In genomic region chr3:53890726-53891499, GRCh38 we compare ENCODE assay signal across 1 cellular context.
TF ChIP-seq lines count a peak whose summit lies in the region.

No MANE protein-coding gene starts in this region.

TF ChIP-seq in GM23338, 12 proteins besides CTCF, POLR2A, EP300 and RAD21 (continued from another document):
- TF ChIP-seq, protein P1, sequence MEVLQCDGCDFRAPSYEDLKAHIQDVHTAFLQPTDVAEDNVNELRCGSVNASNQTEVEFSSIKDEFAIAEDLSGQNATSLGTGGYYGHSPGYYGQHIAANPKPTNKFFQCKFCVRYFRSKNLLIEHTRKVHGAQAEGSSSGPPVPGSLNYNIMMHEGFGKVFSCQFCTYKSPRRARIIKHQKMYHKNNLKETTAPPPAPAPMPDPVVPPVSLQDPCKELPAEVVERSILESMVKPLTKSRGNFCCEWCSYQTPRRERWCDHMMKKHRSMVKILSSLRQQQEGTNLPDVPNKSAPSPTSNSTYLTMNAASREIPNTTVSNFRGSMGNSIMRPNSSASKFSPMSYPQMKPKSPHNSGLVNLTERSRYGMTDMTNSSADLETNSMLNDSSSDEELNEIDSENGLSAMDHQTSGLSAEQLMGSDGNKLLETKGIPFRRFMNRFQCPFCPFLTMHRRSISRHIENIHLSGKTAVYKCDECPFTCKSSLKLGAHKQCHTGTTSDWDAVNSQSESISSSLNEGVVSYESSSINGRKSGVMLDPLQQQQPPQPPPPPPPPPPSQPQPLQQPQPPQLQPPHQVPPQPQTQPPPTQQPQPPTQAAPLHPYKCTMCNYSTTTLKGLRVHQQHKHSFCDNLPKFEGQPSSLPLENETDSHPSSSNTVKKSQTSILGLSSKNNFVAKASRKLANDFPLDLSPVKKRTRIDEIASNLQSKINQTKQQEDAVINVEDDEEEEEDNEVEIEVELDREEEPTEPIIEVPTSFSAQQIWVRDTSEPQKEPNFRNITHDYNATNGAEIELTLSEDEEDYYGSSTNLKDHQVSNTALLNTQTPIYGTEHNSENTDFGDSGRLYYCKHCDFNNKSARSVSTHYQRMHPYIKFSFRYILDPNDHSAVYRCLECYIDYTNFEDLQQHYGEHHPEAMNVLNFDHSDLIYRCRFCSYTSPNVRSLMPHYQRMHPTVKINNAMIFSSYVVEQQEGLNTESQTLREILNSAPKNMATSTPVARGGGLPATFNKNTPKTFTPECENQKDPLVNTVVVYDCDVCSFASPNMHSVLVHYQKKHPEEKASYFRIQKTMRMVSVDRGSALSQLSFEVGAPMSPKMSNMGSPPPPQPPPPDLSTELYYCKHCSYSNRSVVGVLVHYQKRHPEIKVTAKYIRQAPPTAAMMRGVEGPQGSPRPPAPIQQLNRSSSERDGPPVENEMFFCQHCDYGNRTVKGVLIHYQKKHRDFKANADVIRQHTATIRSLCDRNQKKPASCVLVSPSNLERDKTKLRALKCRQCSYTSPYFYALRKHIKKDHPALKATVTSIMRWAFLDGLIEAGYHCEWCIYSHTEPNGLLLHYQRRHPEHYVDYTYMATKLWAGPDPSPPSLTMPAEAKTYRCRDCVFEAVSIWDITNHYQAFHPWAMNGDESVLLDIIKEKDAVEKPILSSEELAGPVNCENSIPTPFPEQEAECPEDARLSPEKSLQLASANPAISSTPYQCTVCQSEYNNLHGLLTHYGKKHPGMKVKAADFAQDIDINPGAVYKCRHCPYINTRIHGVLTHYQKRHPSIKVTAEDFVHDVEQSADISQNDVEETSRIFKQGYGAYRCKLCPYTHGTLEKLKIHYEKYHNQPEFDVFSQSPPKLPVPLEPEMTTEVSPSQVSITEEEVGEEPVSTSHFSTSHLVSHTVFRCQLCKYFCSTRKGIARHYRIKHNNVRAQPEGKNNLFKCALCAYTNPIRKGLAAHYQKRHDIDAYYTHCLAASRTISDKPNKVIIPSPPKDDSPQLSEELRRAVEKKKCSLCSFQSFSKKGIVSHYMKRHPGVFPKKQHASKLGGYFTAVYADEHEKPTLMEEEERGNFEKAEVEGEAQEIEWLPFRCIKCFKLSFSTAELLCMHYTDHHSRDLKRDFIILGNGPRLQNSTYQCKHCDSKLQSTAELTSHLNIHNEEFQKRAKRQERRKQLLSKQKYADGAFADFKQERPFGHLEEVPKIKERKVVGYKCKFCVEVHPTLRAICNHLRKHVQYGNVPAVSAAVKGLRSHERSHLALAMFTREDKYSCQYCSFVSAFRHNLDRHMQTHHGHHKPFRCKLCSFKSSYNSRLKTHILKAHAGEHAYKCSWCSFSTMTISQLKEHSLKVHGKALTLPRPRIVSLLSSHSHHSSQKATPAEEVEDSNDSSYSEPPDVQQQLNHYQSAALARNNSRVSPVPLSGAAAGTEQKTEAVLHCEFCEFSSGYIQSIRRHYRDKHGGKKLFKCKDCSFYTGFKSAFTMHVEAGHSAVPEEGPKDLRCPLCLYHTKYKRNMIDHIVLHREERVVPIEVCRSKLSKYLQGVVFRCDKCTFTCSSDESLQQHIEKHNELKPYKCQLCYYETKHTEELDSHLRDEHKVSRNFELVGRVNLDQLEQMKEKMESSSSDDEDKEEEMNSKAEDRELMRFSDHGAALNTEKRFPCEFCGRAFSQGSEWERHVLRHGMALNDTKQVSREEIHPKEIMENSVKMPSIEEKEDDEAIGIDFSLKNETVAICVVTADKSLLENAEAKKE (CRISPR knock-in tag; IDR thresholded peaks at IDR 0.05): no peak
- TF ChIP-seq JUNB (IDR thresholded peaks at IDR 0.05; ENCODE audit: unreplicated experiment) (no peak), EZH2 (IDR thresholded peaks at IDR 0.05; ENCODE audit: low read depth, unreplicated experiment) (no peak), STAT1 (IDR thresholded peaks at IDR 0.05; ENCODE audit: unreplicated experiment) (no peak), ZNF331 (CRISPR knock-in tag; IDR thresholded peaks at IDR 0.05; ENCODE audit: low read depth) (no peak)
